1 cellular context compared by ENCODE assay signal in genomic region chr1:18328803-18329202, GRCh38.
TF ChIP-seq lines count a peak whose summit lies in the region.

No MANE protein-coding gene starts in this region.

TF ChIP-seq in SK-N-SH, 30 proteins besides CTCF, POLR2A, EP300 and RAD21 (continued from another document):
- TF ChIP-seq, protein P1, sequence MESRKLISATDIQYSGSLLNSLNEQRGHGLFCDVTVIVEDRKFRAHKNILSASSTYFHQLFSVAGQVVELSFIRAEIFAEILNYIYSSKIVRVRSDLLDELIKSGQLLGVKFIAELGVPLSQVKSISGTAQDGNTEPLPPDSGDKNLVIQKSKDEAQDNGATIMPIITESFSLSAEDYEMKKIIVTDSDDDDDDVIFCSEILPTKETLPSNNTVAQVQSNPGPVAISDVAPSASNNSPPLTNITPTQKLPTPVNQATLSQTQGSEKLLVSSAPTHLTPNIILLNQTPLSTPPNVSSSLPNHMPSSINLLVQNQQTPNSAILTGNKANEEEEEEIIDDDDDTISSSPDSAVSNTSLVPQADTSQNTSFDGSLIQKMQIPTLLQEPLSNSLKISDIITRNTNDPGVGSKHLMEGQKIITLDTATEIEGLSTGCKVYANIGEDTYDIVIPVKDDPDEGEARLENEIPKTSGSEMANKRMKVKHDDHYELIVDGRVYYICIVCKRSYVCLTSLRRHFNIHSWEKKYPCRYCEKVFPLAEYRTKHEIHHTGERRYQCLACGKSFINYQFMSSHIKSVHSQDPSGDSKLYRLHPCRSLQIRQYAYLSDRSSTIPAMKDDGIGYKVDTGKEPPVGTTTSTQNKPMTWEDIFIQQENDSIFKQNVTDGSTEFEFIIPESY (IDR thresholded peaks at IDR 0.05; ENCODE audit: borderline replicate concordance, low read depth), result no peak
- TF ChIP-seq USF2 (IDR thresholded peaks at IDR 0.05; ENCODE audit: borderline replicate concordance, low read depth, low read length) (no peak), FOXM1 (IDR thresholded peaks at IDR 0.05; ENCODE audit: low read depth) (no peak), TCF12 (IDR thresholded peaks at IDR 0.05) (no peak), NRF1 (IDR thresholded peaks at IDR 0.05; ENCODE audit: low read depth, low read length) (no peak), GABPA (IDR thresholded peaks at IDR 0.05; ENCODE audit: low read depth) (no peak), IRF3 (IDR thresholded peaks at IDR 0.05; ENCODE audit: low read depth, low read length) (no peak)
